ENCODE assay signal across 8 cellular contexts in the genomic region with DNA sequence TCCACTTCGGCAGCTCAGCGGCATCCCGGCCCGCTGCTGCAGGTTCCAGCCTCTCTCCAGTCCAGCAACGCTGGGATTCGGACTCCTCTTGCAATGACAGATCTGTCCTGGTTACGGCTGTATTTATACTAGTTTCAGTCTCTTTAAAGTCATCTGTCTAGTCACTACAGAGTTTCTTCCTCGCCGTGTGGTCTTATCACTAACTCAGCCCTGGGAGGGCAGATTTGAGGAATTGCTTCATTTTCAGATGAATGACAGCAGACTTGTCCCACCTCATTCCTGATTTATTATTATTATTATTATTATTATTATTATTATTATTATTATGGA. TPM values are rescaled to one million over a fixed set of nuclear protein-coding genes. Genes with fewer than 3 reads are reported as not detected.
DNase-seq lines count a peak whose midpoint lies in the region; ATAC-seq, FAIRE-seq and TF ChIP-seq lines count a peak whose summit lies in the region.

No MANE protein-coding gene starts in this region.

- TF ChIP-seq POLR2A in vagina (IDR thresholded peaks at IDR 0.05), result no peak

- peaks cover 16% of the 10 kb centered on the region for H4K20me1 ChIP-seq in astrocyte (ENCODE audit: insufficient read depth, low read length)

- no peaks in the 10 kb centered on the region for H3K36me3 Mint-ChIP-seq in astrocyte (ENCODE audit: low read depth, unreplicated experiment)

- H3K9ac ChIP-seq in astrocyte (ENCODE audit: low read length), result peak overlapping the region; percentile 41

- H3K9me3 Mint-ChIP-seq in astrocyte (ENCODE audit: unreplicated experiment), result no peaks in the 10 kb centered on the region

- no peak for FAIRE-seq in astrocyte (lab: Jason Lieb, UNC)

- H3K27me3 ChIP-seq in heart right ventricle (peaks cover 9 to 94% (median 68%) of the 10 kb centered on the region in 7 donors), astrocyte (ENCODE audit: insufficient read depth, low read length) (peaks cover 32% of the 10 kb centered on the region), lung (ENCODE audit: control insufficient read depth, insufficient read depth) (no peaks in the 10 kb centered on the region), vagina (no peaks in the 10 kb centered on the region)

- H3K4me1 ChIP-seq in heart right ventricle (peaks cover 0 to 21% (median 16%) of the 10 kb centered on the region in 9 donors), astrocyte (ENCODE audit: insufficient read depth, low read length) (peaks cover 17% of the 10 kb centered on the region), lung (ENCODE audit: control insufficient read depth in 2 of 2, insufficient read depth in 2 of 2, low read length in 2 of 2) (peaks cover 0 to 6% of the 10 kb centered on the region in 2 donors), vagina (peaks cover 15% of the 10 kb centered on the region)

- H3K4me3 Mint-ChIP-seq in astrocyte (ENCODE audit: unreplicated experiment), result peak overlapping the region; percentile 84

- intact Hi-C loops in heart right ventricle (cut with DNase I) (no loop called here), Right ventricle myocardium superior (cut with DNase I) (no loop called here), vagina (cut with DNase I) (loop anchor here (5.0 kb wide), 1 partner anchor 230 kb away; no protein-coding TSS in a partner anchor)

- H3K4me3 ChIP-seq in heart right ventricle (peak overlapping the region; percentile 20 to 80 (median 64)), astrocyte (ENCODE audit: insufficient read depth, low read depth, low read length) (peak overlapping the region; percentile 60), lung (peak overlapping the region; percentile 54), vagina (peak overlapping the region; percentile 77 to 94)

- peaks cover 11% of the 10 kb centered on the region for H3K4me1 Mint-ChIP-seq in astrocyte (ENCODE audit: low read depth, unreplicated experiment)

- no peaks in the 10 kb centered on the region for H3K79me2 ChIP-seq in astrocyte (ENCODE audit: insufficient read depth, low read length)

- no peak for DNase-seq in heart right ventricle
- no peak for DNase-seq in Right ventricle myocardium superior
- no peak for DNase-seq in astrocyte (ENCODE audit: low read depth)
- DNase-seq in lung (ENCODE audit: low spot score), result no peak
- no peak for DNase-seq in vagina (ENCODE audit: extremely low spot score in 2 of 2)
- no peak for DNase-seq in HuH-7.5 (ENCODE audit: low spot score)
- no peak for DNase-seq in H4 (ENCODE audit: low spot score)

- H3K27me3 Mint-ChIP-seq in astrocyte (ENCODE audit: low read depth, unreplicated experiment), result peaks cover 53% of the 10 kb centered on the region

- H3K27ac ChIP-seq in heart right ventricle (no peak overlapping the region), astrocyte (ENCODE audit: low read depth, low read length) (no peak overlapping the region), lung (ENCODE audit: low read depth in 1 of 2, low read length in 1 of 2) (no peak overlapping the region), vagina (peak overlapping the region; percentile 70)

- H3K27ac Mint-ChIP-seq in astrocyte (ENCODE audit: unreplicated experiment), result no peak overlapping the region

- TF ChIP-seq CTCF in heart right ventricle (IDR thresholded peaks at IDR 0.05) (no peak), astrocyte (IDR thresholded peaks at IDR 0.05; ENCODE audit: insufficient read depth, low read depth, low read length) (no peak), lung (IDR thresholded peaks at IDR 0.05; ENCODE audit: control extremely low read depth, extremely low read depth) (no peak), vagina (IDR thresholded peaks at IDR 0.05) (no peak)

- H3K36me3 ChIP-seq in heart right ventricle (no peaks in the 10 kb centered on the region), astrocyte (ENCODE audit: insufficient read depth, low read length) (no peaks in the 10 kb centered on the region), lung (ENCODE audit: control insufficient read depth in 2 of 2, insufficient read depth in 2 of 2, low read length in 2 of 2) (no peaks in the 10 kb centered on the region), vagina (no peaks in the 10 kb centered on the region)

- 3 to 12% methylated on average over 9 of the region's 9 CpGs for WGBS in heart right ventricle, 2 donors
- WGBS in lung, 2 donors, result 4 to 5% methylated on average over 9 of the region's 9 CpGs

- no peaks in the 10 kb centered on the region for H3K9me3 ChIP-seq in heart right ventricle
- no peaks in the 10 kb centered on the region for H3K9me3 ChIP-seq in astrocyte (ENCODE audit: insufficient read depth, low read depth, low read length)
- H3K9me3 ChIP-seq in lung (ENCODE audit: control insufficient read depth in 2 of 2, insufficient read depth in 1 of 2, low read length in 1 of 2), result no peaks in the 10 kb centered on the region
- no peaks in the 10 kb centered on the region for H3K9me3 ChIP-seq in vagina

- peak overlapping the region; percentile 97 for H3K4me2 ChIP-seq in astrocyte (ENCODE audit: low read length)

- H2AFZ ChIP-seq in astrocyte (ENCODE audit: low read depth, low read length), result peak overlapping the region; percentile 87

- ATAC-seq in heart right ventricle (peak in 1 of 8 donors; percentile 17), Right ventricle myocardium superior (ENCODE audit: poor library complexity) (no peak), lung (ENCODE audit: insufficient read depth, low FRiP score) (no peak), GM21526 (IDR thresholded peaks at IDR 0.05; ENCODE audit: low FRiP score, unreplicated experiment) (no peak)

RNA-seq across cellular contexts. Expression of gene KLHL29, which starts 2.2 kb away (rescaled TPM):
- total RNA-seq in heart right ventricle, result 1 to 10 TPM in 6 of 10 donors, under 1 TPM in 4; 0.71 to 1.5 (median 1.0) TPM
- 1 to 10 TPM; 1.0 to 1.2 TPM for polyA plus RNA-seq in heart right ventricle
- 0.65 TPM for total RNA-seq in Right ventricle myocardium superior
- total RNA-seq in astrocyte, result 4.8 and 5.5 TPM in 2 replicates
- total RNA-seq in lung, result 10 to 100 TPM in 1 of 2 donors, 1 to 10 TPM in 1; 2.7 to 16.2 TPM
- polyA plus RNA-seq in lung, result 1 to 10 TPM; 3.1 to 3.8 TPM
- total RNA-seq in vagina, result 19.4 TPM
- total RNA-seq in H4 (2014; rRNA removed; shearing (Covaris generic)), result 1.8 and 2.1 TPM in 2 replicates
